ENCODE assay signal across 18 cellular contexts in the genomic region with DNA sequence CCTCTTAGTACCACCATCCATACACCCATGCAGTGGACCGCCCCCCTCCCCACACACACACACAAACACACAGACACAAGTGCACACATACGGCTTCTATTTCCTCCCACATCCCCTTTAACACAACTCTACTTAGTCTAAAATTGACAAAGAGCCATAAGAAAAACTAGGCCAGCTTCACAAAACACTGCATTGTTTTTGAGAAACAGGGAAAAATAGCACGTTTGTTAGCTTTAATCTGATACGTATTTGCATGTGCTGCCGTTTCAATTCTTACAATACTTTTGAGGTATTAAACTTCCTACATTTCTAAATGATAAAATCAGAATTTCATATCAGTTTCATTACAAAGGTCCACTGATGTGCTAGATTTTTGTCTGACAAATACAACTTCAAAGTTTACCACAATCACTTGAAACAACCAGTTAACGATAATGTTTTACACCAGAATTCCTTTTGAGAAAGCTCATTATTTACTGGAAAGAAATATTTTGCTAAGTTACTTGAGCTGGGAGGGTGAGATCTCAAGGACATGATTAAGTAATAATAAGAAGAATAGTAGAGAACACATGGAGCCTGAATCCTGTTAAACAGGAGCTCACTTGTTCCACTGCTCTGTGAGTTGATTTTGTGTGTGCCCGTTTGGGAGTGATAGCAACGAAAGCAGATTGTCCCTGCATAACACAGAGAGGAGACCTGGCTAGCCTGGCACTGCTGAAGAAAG.
A peak's percentile ranks its signal among the peaks of the same experiment; 100 is the strongest.
DNase-seq lines count a peak whose midpoint lies in the region; ATAC-seq, FAIRE-seq and TF ChIP-seq lines count a peak whose summit lies in the region.
"Had no signal": no experiment of that assay in that cellular context is flagged by ENCODE, and none has a peak within 500 bp of the region (broad histone marks: within the 10 kb centered on the region; RNA-seq: fewer than 3 reads in every experiment).

No MANE protein-coding gene starts in this region.

- H3K4me3 ChIP-seq in choroid plexus epithelial cell (ENCODE audit: low read depth, low read length): no peak overlapping the region
- no peak overlapping the region for H3K4me3 ChIP-seq in psoas muscle
- H3K4me3 ChIP-seq: mucosa of descending colon, transverse colon had no signal

- no peaks in the 10 kb centered on the region for H3K36me3 ChIP-seq in psoas muscle (ENCODE audit: insufficient read depth in 1 of 2, low read depth in 1 of 2)
- H3K36me3 ChIP-seq: transverse colon had no signal

- no peak for ATAC-seq in psoas muscle
- no peak for ATAC-seq in HG02678 (IDR thresholded peaks at IDR 0.05; ENCODE audit: unreplicated experiment)
- no peak for ATAC-seq in HG03469 (IDR thresholded peaks at IDR 0.05; ENCODE audit: unreplicated experiment)
- ATAC-seq: mucosa of descending colon had no signal

- H3K4me1 ChIP-seq in psoas muscle: peaks cover 19% of the 10 kb centered on the region

- no peaks in the 10 kb centered on the region for H3K27me3 ChIP-seq in psoas muscle (ENCODE audit: insufficient read depth in 3 of 3, low read length in 2 of 3)
- H3K27me3 ChIP-seq: transverse colon had no signal

- peak; percentile 31 for DNase-seq in NCI-H1048 (lab: John Stamatoyannopoulos, UW)
- peak; percentile 33 for DNase-seq in choroid plexus epithelial cell (ENCODE audit: low read depth)
- DNase-seq in psoas muscle: no peak
- no peak for DNase-seq in cerebellar cortex (ENCODE audit: low spot score)
- no peak for DNase-seq in Kasumi-1 (lab: John Stamatoyannopoulos, UW)
- DNase-seq: activated gamma-delta T cell, amygdala, cortex of kidney, GF-D8, mucosa of descending colon, NCI-H2029 treated with DMSO at 0.1 percent for 48 hours, NCI-H510A treated with DMSO at 0.1 percent for 48 hours, SIG-M5, transverse colon had no signal

- intact Hi-C loops in psoas muscle (cut with DNase I): no loop called here

- TF ChIP-seq CTCF in choroid plexus epithelial cell (conservative IDR thresholded peaks at IDR 0.05; ENCODE audit: low read depth, low read length): no peak
- no peak for TF ChIP-seq CTCF in psoas muscle (IDR thresholded peaks at IDR 0.05)

- 46 to 50% (median 46%) methylated on average over 8 of the region's 8 CpGs for WGBS in psoas muscle, 3 donors

- peak overlapping the region; percentile 42 for H3K27ac ChIP-seq in psoas muscle
- H3K27ac ChIP-seq: transverse colon had no signal

- H3K9me3 ChIP-seq in psoas muscle: peaks cover 2% of the 10 kb centered on the region
- H3K9me3 ChIP-seq: mucosa of descending colon, transverse colon had no signal

- peak; percentile 38 for FAIRE-seq in islet of Langerhans (lab: Jason Lieb, UNC)
- FAIRE-seq: GM12892 had no signal

Comparison
In these comparisons a context has a peak if more than half of its experiments do, and no peak if none do; other contexts are left out.
1. DNase-seq: peak in NCI-H1048 (single experiment) and choroid plexus epithelial cell (single experiment); none in psoas muscle (0 of 2), cerebellar cortex (single experiment) and Kasumi-1 (0 of 2).